In the genomic region with DNA sequence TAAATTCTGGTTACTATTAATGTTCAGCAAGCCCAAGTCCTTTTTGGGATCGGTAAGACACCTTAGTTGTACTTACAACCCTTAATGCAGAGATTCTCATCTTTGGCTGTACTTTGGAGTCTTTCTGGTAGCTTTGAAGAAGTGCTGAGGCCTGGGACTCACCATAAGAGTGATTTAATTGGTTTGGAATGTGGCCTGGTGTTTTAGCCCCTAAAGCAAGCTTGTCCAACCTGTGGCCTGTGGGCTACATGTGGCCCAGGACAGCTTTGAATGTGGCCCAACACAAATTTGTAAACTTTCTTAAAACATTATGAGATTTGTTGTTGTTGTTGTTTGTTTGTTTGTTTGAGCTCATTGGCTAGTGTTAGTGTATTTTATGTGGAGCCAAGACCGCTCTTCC, we compare ENCODE assay signal across 23 cellular contexts.
A peak's percentile ranks its signal among the peaks of the same experiment; 100 is the strongest.
DNase-seq lines count a peak whose midpoint lies in the region; ATAC-seq and TF ChIP-seq lines count a peak whose summit lies in the region.
"Had no signal": no experiment of that assay in that cellular context is flagged by ENCODE, and none has a peak within 500 bp of the region (broad histone marks: within the 10 kb centered on the region; RNA-seq: fewer than 3 reads in every experiment).

No MANE protein-coding gene starts in this region.

- TF ChIP-seq POLR2A in HCT116 (IDR thresholded peaks at IDR 0.05; ENCODE audit: borderline replicate concordance, extremely low read depth, insufficient read depth, insufficient read length): no peak

- no peaks in the 10 kb centered on the region for H3K4me1 Mint-ChIP-seq in activated CD4-positive, alpha-beta memory T cell treated with anti-CD3 and anti-CD28 coated beads, Interleukin-2, amount 10 ng/mL, durations not matched to agents 7 days and 5 days

- no peak overlapping the region for H3K4me3 ChIP-seq in HCT116 (replicated peaks in 1 of 2; ENCODE audit: low read depth in 1 of 2, low read length in 2 of 2)
- H3K4me3 ChIP-seq in PC-3 (ENCODE audit: low read length): no peak overlapping the region
- H3K4me3 ChIP-seq in neuronal stem cell (ENCODE audit: low read length in 2 of 2): no peak overlapping the region
- no peak overlapping the region for H3K4me3 ChIP-seq in PC-9
- H3K4me3 ChIP-seq: A549; BLaER1 treated with 17β-estradiol and CSF1 and Interleukin-3, amounts not matched to agents 10 nM and 100 nM; K562; MG63; SK-N-MC had no signal

- no peak overlapping the region for H3K4ac ChIP-seq in neuronal stem cell (ENCODE audit: low read length)

- H3K27ac ChIP-seq in HCT116 (ENCODE audit: low read depth, low read length) (no peak overlapping the region), PC-3 (ENCODE audit: low read length) (no peak overlapping the region), neuronal stem cell (replicated peaks; ENCODE audit: low read length) (no peak overlapping the region), PC-9 (no peak overlapping the region)
- H3K27ac ChIP-seq: A549; BLaER1 treated with 17β-estradiol and CSF1 and Interleukin-3, amounts not matched to agents 10 nM and 100 nM; RWPE1; SK-N-MC had no signal

- H3K4me1 ChIP-seq in HCT116 (ENCODE audit: control insufficient read depth in 1 of 2, insufficient read depth in 2 of 2, low read length in 2 of 2) (peaks cover 4 to 8% of the 10 kb centered on the region in 2 experiments; a peak in 3 of 4 replicates), PC-3 (ENCODE audit: insufficient read depth, low read length) (no peaks in the 10 kb centered on the region), neuronal stem cell (ENCODE audit: control insufficient read depth in 2 of 2, insufficient read depth in 1 of 2, low read depth in 1 of 2, low read length in 2 of 2) (peaks cover 0 to 3% of the 10 kb centered on the region in 2 donors), PC-9 (replicated peaks; ENCODE audit: insufficient read depth) (no peaks in the 10 kb centered on the region)
- H3K4me1 ChIP-seq: A549 had no signal

- H3K9me3 ChIP-seq in HCT116 (ENCODE audit: control insufficient read depth in 1 of 2, insufficient read depth in 1 of 2, low read depth in 1 of 2, low read length in 2 of 2): peaks cover 4% of the 10 kb centered on the region in 2 experiments; a peak in 2 of 4 replicates
- no peaks in the 10 kb centered on the region for H3K9me3 ChIP-seq in PC-3 (ENCODE audit: low read length)
- H3K9me3 ChIP-seq in neuronal stem cell (replicated peaks in 1 of 2; ENCODE audit: control insufficient read depth in 2 of 2, insufficient read depth in 1 of 2, low read depth in 1 of 2, low read length in 2 of 2): peaks cover 9 to 18% of the 10 kb centered on the region in 2 donors
- peaks cover 11% of the 10 kb centered on the region; the same call in 1 of the 2 replicates for H3K9me3 ChIP-seq in PC-9 (ENCODE audit: insufficient read depth, low read depth)

- H2AK5ac ChIP-seq in neuronal stem cell (ENCODE audit: low read depth, low read length): no peak overlapping the region

- no peaks in the 10 kb centered on the region for H3K36me3 Mint-ChIP-seq in activated CD4-positive, alpha-beta memory T cell treated with anti-CD3 and anti-CD28 coated beads, Interleukin-2, amount 10 ng/mL, durations not matched to agents 7 days and 5 days (ENCODE audit: low read depth)

- TF ChIP-seq CTCF in HCT116 (IDR thresholded peaks at IDR 0.05 in 2 of 3, conservative IDR thresholded peaks at IDR 0.05 in 1 of 3; ENCODE audit: borderline replicate concordance in 1 of 3, insufficient read depth in 1 of 3, low read depth in 2 of 3, low read length in 2 of 3): no peak
- TF ChIP-seq CTCF in PC-3 (conservative IDR thresholded peaks at IDR 0.05; ENCODE audit: low read depth, low read length): no peak
- TF ChIP-seq CTCF in PC-9 (conservative IDR thresholded peaks at IDR 0.05): no peak

- BruUV-seq in HCT116 (replicated peaks; lab: Mats Ljungman, UMichigan): no TSS peak
- BruUV-seq in PC-3 (replicated peaks; lab: Mats Ljungman, UMichigan): no TSS peak
- no TSS peak for BruUV-seq in PC-9 (replicated peaks; lab: Mats Ljungman, UMichigan)

- no CpG with 5 or more reads among the region's 2 CpGs for WGBS in neuronal stem cell (ENCODE audit: extremely low coverage in 2 of 2, insufficient read length in 2 of 2, insufficient replicate concordance in 1 of 2), 2 donors

- H3F3A ChIP-seq in PC-3 (ENCODE audit: low read length, unreplicated experiment) (no peaks in the 10 kb centered on the region), PC-9 (ENCODE audit: insufficient read depth, low read depth) (no peaks in the 10 kb centered on the region)

- H3K27me3 ChIP-seq in HCT116 (ENCODE audit: insufficient read depth, low read length): no peaks in the 10 kb centered on the region
- H3K27me3 ChIP-seq in PC-3 (ENCODE audit: low read length): no peaks in the 10 kb centered on the region
- no peaks in the 10 kb centered on the region for H3K27me3 ChIP-seq in neuronal stem cell (ENCODE audit: control insufficient read depth in 3 of 3, insufficient read depth in 3 of 3, low read depth in 1 of 3, low read length in 3 of 3)
- no peaks in the 10 kb centered on the region for H3K27me3 ChIP-seq in PC-9 (ENCODE audit: insufficient read depth, low read depth)
- H3K27me3 ChIP-seq: BLaER1 treated with 17β-estradiol and CSF1 and Interleukin-3, amounts not matched to agents 10 nM and 100 nM; MG63 had no signal

- no peaks in the 10 kb centered on the region for H3K79me1 ChIP-seq in neuronal stem cell (ENCODE audit: low read depth, low read length)

- no peak overlapping the region for H2BK5ac ChIP-seq in neuronal stem cell (ENCODE audit: low read length)

- peak overlapping the region; percentile 8 for H2BK15ac ChIP-seq in neuronal stem cell (ENCODE audit: low read length)

- TF ChIP-seq RAD21 in HCT116 (IDR thresholded peaks at IDR 0.05; ENCODE audit: low read depth): no peak

- H3K14ac ChIP-seq in neuronal stem cell (ENCODE audit: low read length): no peak overlapping the region

- H2AFZ ChIP-seq in HCT116 (ENCODE audit: low read depth, low read length, poor library complexity, severe bottlenecking) (no peak overlapping the region), PC-3 (ENCODE audit: low read length) (no peak overlapping the region), neuronal stem cell (ENCODE audit: low read length) (no peak overlapping the region), PC-9 (no peak overlapping the region)

- H3K79me2 ChIP-seq in HCT116 (ENCODE audit: insufficient read depth, low read length): no peaks in the 10 kb centered on the region
- no peaks in the 10 kb centered on the region for H3K79me2 ChIP-seq in PC-3 (ENCODE audit: low read length)
- no peaks in the 10 kb centered on the region for H3K79me2 ChIP-seq in PC-9 (ENCODE audit: low read depth)

- H3K36me3 ChIP-seq in HCT116 (ENCODE audit: control insufficient read depth in 1 of 2, insufficient read depth in 2 of 2, low read length in 2 of 2) (no peaks in the 10 kb centered on the region), PC-3 (ENCODE audit: low read depth, low read length) (no peaks in the 10 kb centered on the region), neuronal stem cell (replicated peaks in 1 of 2; ENCODE audit: control insufficient read depth in 2 of 2, insufficient read depth in 2 of 2, low read length in 2 of 2) (no peaks in the 10 kb centered on the region), PC-9 (ENCODE audit: low read depth) (no peaks in the 10 kb centered on the region)
- H3K36me3 ChIP-seq: BLaER1 treated with 17β-estradiol and CSF1 and Interleukin-3, amounts not matched to agents 10 nM and 100 nM; MG63 had no signal

- POLR2A ChIA-PET in HCT116 (lab: Charles Lee) (no interaction called here), PC-3 (lab: Charles Lee; ENCODE audit: unreplicated experiment) (no interaction called here), PC-9 (lab: Charles Lee; ENCODE audit: unreplicated experiment) (interaction anchor here (0.6 kb wide), 1 partner anchor 131 kb away, joined by 3 read pairs; no protein-coding TSS in a partner anchor)
- POLR2A ChIA-PET in activated CD4-positive, alpha-beta memory T cell treated with anti-CD3 and anti-CD28 coated beads, Interleukin-2, amount 10 ng/mL, durations not matched to agents 7 days and 5 days (lab: Charles Lee): no interaction called here

- H3K4me2 ChIP-seq in HCT116 (ENCODE audit: low read length) (0 out of 2 replicates have a peak overlapping the region, but pooled peaks have one; percentile 8), PC-3 (ENCODE audit: low read length) (no peak overlapping the region), neuronal stem cell (ENCODE audit: insufficient read depth, low read length, poor library complexity, severe bottlenecking) (no peak overlapping the region), PC-9 (no peak overlapping the region)
- H3K4me2 ChIP-seq: A549; BLaER1 treated with 17β-estradiol and CSF1 and Interleukin-3, amounts not matched to agents 10 nM and 100 nM had no signal

- DNase-seq in HCT116 (ENCODE audit: low read depth, low spot score): no peak
- DNase-seq in PC-3: peak; percentile 3
- DNase-seq in islet precursor cell: peak; percentile 83
- no peak for DNase-seq in neuronal stem cell (ENCODE audit: low spot score)
- no peak for DNase-seq in activated CD4-positive, alpha-beta memory T cell treated with anti-CD3 and anti-CD28 coated beads, Interleukin-2, amount 10 ng/mL, durations not matched to agents 7 days and 5 days
- DNase-seq in PC-9: no peak
- no peak for DNase-seq in globus pallidus (ENCODE audit: low spot score)
- DNase-seq: AML-193; CD4-positive, alpha-beta T cell; GF-D8; MG63; NCI-H1105 treated with DMSO at 0.1 percent for 48 hours; NCI-H146; NCI-H2029; NCI-H526 treated with DMSO at 0.1 percent for 48 hours; SHP77 had no signal

- no peaks in the 10 kb centered on the region for H4K20me1 ChIP-seq in HCT116 (ENCODE audit: insufficient read depth)
- H4K20me1 ChIP-seq in PC-3 (ENCODE audit: low read length): no peaks in the 10 kb centered on the region
- H4K20me1 ChIP-seq in PC-9 (ENCODE audit: insufficient read depth): no peaks in the 10 kb centered on the region
- H4K20me1 ChIP-seq: BLaER1 treated with 17β-estradiol and CSF1 and Interleukin-3, amounts not matched to agents 10 nM and 100 nM had no signal

- H3K18ac ChIP-seq in neuronal stem cell (ENCODE audit: low read length): no peak overlapping the region

- no peaks in the 10 kb centered on the region for H3K27me3 Mint-ChIP-seq in activated CD4-positive, alpha-beta memory T cell treated with anti-CD3 and anti-CD28 coated beads, Interleukin-2, amount 10 ng/mL, durations not matched to agents 7 days and 5 days
- H3K27me3 Mint-ChIP-seq: CD4-positive, alpha-beta T cell had no signal

- H3K9ac ChIP-seq in HCT116 (ENCODE audit: low read length) (no peak overlapping the region), PC-3 (ENCODE audit: low read length) (no peak overlapping the region), neuronal stem cell (ENCODE audit: low read depth, low read length, poor library complexity) (no peak overlapping the region)
- H3K9ac ChIP-seq: BLaER1 treated with 17β-estradiol and CSF1 and Interleukin-3, amounts not matched to agents 10 nM and 100 nM had no signal

- RAD21 ChIA-PET in HCT116 (lab: Charles Lee; ENCODE audit: low non-redundant PET in 1 of 2, low total read pairs in 2 of 2, uncharacterized antibody in 2 of 2, unreplicated experiment in 2 of 2): no interaction called here

- no peak overlapping the region for H2BK12ac ChIP-seq in neuronal stem cell (ENCODE audit: low read length)

- H3K4me3 Mint-ChIP-seq in activated CD4-positive, alpha-beta memory T cell treated with anti-CD3 and anti-CD28 coated beads, Interleukin-2, amount 10 ng/mL, durations not matched to agents 7 days and 5 days: no peak overlapping the region
- H3K4me3 Mint-ChIP-seq: CD4-positive, alpha-beta T cell had no signal

- H4K91ac ChIP-seq in neuronal stem cell (ENCODE audit: low read depth, low read length, poor library complexity): no peak overlapping the region

- no peak overlapping the region for H4K8ac ChIP-seq in neuronal stem cell (ENCODE audit: low read depth, low read length)

- ATAC-seq in HCT116 (no peak), PC-3 (no peak), GM21825 (IDR thresholded peaks at IDR 0.05; ENCODE audit: unreplicated experiment) (no peak)
- ATAC-seq: A549, K562, Panc1 had no signal

- peaks cover under 1% of the 10 kb centered on the region for H3K9me3 Mint-ChIP-seq in activated CD4-positive, alpha-beta memory T cell treated with anti-CD3 and anti-CD28 coated beads, Interleukin-2, amount 10 ng/mL, durations not matched to agents 7 days and 5 days

- no peak overlapping the region for H2BK120ac ChIP-seq in neuronal stem cell (ENCODE audit: low read depth, low read length)

- H3K23ac ChIP-seq in neuronal stem cell (ENCODE audit: low read depth, low read length, poor library complexity): no peak overlapping the region

- H3K27ac Mint-ChIP-seq in activated CD4-positive, alpha-beta memory T cell treated with anti-CD3 and anti-CD28 coated beads, Interleukin-2, amount 10 ng/mL, durations not matched to agents 7 days and 5 days: no peak overlapping the region
- H3K27ac Mint-ChIP-seq: CD4-positive, alpha-beta T cell had no signal

- intact Hi-C loops in HCT116 (cut with micrococcal nuclease): no loop called here
- intact Hi-C loops in PC-3 (cut with micrococcal nuclease): no loop called here
- intact Hi-C loops in PC-9 (cut with micrococcal nuclease; ENCODE audit: unreplicated experiment): no loop called here

- CTCF ChIA-PET in HCT116 (lab: Charles Lee): no interaction called here
- CTCF ChIA-PET in PC-3 (lab: Charles Lee): no interaction called here
- CTCF ChIA-PET in activated CD4-positive, alpha-beta memory T cell treated with anti-CD3 and anti-CD28 coated beads, Interleukin-2, amount 10 ng/mL, durations not matched to agents 7 days and 5 days (lab: Charles Lee): no interaction called here
- CTCF ChIA-PET in PC-9 (lab: Charles Lee): no interaction called here

- H3K9me2 ChIP-seq in HCT116 (ENCODE audit: insufficient read depth) (no peaks in the 10 kb centered on the region), PC-3 (replicated peaks; ENCODE audit: low read length) (no peaks in the 10 kb centered on the region), PC-9 (ENCODE audit: insufficient read depth) (no peaks in the 10 kb centered on the region)

Comparison
In these comparisons a context has a peak if more than half of its experiments do, and no peak if none do; other contexts are left out.
1. DNase-seq: peak in PC-3 (single experiment) and islet precursor cell (single experiment); none in HCT116 (single experiment), neuronal stem cell (single experiment), activated CD4-positive, alpha-beta memory T cell treated with anti-CD3 and anti-CD28 coated beads, Interleukin-2, amount 10 ng/mL, durations not matched to agents 7 days and 5 days (single experiment), PC-9 (0 of 2) and globus pallidus (single experiment).